In the genomic region with DNA sequence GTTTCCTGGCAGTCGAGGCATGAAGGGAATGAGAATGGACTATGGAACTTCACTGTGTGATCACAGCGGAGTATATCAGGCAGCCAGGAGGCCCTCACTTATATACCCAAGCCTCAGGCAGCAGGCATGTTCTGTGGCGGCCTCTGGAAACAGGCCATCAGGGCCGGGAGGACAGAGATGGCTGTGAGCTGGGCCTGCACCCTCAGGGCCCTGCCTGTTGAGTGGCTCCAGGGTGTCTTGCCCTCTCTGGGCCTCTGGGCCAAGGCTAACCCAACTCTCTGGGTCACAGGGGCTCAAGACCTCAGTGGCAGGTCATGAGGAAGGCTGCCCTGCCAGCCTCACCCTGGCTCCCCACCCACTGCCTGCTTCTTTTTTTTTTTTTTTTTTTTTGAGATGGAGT, we compare ENCODE assay signal across 1 cellular context.
A peak's percentile ranks its signal among the peaks of the same experiment; 100 is the strongest.
TF ChIP-seq lines count a peak whose summit lies in the region.

No MANE protein-coding gene starts in this region.

TF ChIP-seq in HepG2, 621 proteins besides CTCF, POLR2A, EP300 and RAD21 (continued from another document):
- TF ChIP-seq ZNF768 (CRISPR knock-in tag; IDR thresholded peaks at IDR 0.05) (peak; percentile 96), CENPBD1 (CRISPR knock-in tag; IDR thresholded peaks at IDR 0.05; ENCODE audit: borderline replicate concordance, low read depth) (no peak), MAZ (IDR thresholded peaks at IDR 0.05; ENCODE audit: borderline replicate concordance, low read depth, low read length) (no peak), MAZ (CRISPR knock-in tag; IDR thresholded peaks at IDR 0.05; ENCODE audit: low read depth) (no peak), ZNF317 (CRISPR knock-in tag; IDR thresholded peaks at IDR 0.05) (no peak), KDM4B (CRISPR knock-in tag; IDR thresholded peaks at IDR 0.05) (no peak), SAP130 (CRISPR knock-in tag; IDR thresholded peaks at IDR 0.05; ENCODE audit: low read depth) (0 out of 2 replicates have a peak, but pooled peaks have one; percentile 13), CBX5 (CRISPR knock-in tag; IDR thresholded peaks at IDR 0.05; ENCODE audit: borderline replicate concordance) (0 out of 2 replicates have a peak, but pooled peaks have one; percentile 37), ZNF713 (CRISPR knock-in tag; IDR thresholded peaks at IDR 0.05) (no peak), TP53 (CRISPR knock-in tag; conservative IDR thresholded peaks at IDR 0.05) (no peak), TARDBP (CRISPR knock-in tag; IDR thresholded peaks at IDR 0.05) (no peak), ZBTB14 (CRISPR knock-in tag; IDR thresholded peaks at IDR 0.05) (no peak), ZNF572 (CRISPR knock-in tag; IDR thresholded peaks at IDR 0.05) (no peak), ZSCAN21 (CRISPR knock-in tag; IDR thresholded peaks at IDR 0.05; ENCODE audit: borderline replicate concordance) (no peak), KDM5B (CRISPR knock-in tag; IDR thresholded peaks at IDR 0.05; ENCODE audit: borderline replicate concordance) (no peak), SMARCE1 (IDR thresholded peaks at IDR 0.05; ENCODE audit: borderline replicate concordance) (no peak), ZNF709 (CRISPR knock-in tag; IDR thresholded peaks at IDR 0.05) (no peak), KDM6A (CRISPR knock-in tag; IDR thresholded peaks at IDR 0.05; ENCODE audit: low read depth) (no peak), ZNF562 (CRISPR knock-in tag; IDR thresholded peaks at IDR 0.05; ENCODE audit: borderline replicate concordance) (no peak), KLF11 (CRISPR knock-in tag; IDR thresholded peaks at IDR 0.05) (no peak), AFF4 (CRISPR knock-in tag; IDR thresholded peaks at IDR 0.05) (no peak)
- TF ChIP-seq, protein P1, sequence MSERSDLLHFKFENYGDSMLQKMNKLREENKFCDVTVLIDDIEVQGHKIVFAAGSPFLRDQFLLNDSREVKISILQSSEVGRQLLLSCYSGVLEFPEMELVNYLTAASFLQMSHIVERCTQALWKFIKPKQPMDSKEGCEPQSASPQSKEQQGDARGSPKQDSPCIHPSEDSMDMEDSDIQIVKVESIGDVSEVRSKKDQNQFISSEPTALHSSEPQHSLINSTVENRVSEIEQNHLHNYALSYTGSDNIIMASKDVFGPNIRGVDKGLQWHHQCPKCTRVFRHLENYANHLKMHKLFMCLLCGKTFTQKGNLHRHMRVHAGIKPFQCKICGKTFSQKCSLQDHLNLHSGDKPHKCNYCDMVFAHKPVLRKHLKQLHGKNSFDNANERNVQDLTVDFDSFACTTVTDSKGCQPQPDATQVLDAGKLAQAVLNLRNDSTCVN (CRISPR knock-in tag; IDR thresholded peaks at IDR 0.05; ENCODE audit: borderline replicate concordance), result no peak
- TF ChIP-seq, protein P2, sequence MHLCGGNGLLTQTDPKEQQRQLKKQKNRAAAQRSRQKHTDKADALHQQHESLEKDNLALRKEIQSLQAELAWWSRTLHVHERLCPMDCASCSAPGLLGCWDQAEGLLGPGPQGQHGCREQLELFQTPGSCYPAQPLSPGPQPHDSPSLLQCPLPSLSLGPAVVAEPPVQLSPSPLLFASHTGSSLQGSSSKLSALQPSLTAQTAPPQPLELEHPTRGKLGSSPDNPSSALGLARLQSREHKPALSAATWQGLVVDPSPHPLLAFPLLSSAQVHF (CRISPR knock-in tag; IDR thresholded peaks at IDR 0.05), result no peak
- TF ChIP-seq, protein P3, sequence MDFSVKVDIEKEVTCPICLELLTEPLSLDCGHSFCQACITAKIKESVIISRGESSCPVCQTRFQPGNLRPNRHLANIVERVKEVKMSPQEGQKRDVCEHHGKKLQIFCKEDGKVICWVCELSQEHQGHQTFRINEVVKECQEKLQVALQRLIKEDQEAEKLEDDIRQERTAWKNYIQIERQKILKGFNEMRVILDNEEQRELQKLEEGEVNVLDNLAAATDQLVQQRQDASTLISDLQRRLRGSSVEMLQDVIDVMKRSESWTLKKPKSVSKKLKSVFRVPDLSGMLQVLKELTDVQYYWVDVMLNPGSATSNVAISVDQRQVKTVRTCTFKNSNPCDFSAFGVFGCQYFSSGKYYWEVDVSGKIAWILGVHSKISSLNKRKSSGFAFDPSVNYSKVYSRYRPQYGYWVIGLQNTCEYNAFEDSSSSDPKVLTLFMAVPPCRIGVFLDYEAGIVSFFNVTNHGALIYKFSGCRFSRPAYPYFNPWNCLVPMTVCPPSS (IDR thresholded peaks at IDR 0.05), result no peak
TF ChIP-seq in HepG2: peak in this region for 17.
